In the genomic region with DNA sequence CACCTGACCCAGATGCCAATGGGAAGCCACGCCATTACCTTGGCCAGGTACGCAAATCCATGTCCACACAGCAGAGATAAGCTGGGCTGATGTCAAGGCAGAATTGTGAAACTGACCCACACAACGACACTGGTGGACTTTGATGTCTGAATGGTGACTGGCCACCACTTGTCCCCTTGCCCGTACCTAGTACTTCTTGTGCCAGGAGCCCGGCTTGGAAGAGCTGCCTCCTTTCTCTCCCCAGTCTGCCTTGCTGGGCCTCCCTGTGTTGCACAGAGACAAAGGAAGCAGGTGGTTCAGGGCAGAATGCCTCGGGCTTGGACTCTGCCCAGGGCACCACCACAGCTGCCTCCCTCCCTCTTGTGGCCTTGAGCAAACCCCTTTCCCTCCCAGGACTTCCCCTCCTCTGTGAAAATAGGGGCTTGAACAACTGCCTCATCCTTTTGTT, we compare ENCODE assay signal across 13 cellular contexts. TPM values are rescaled to one million over a fixed set of nuclear protein-coding genes. Genes with fewer than 3 reads are reported as not detected.
DNase-seq lines count a peak whose midpoint lies in the region; ATAC-seq and TF ChIP-seq lines count a peak whose summit lies in the region.
"Had no signal": no experiment of that assay in that cellular context is flagged by ENCODE, and none has a peak within 500 bp of the region (broad histone marks: within the 10 kb centered on the region; RNA-seq: fewer than 3 reads in every experiment).

No MANE protein-coding gene starts in this region.

- DNase-seq in activated T-cell treated with anti-CD3 and anti-CD28 coated beads, Interleukin-2, amount 50 U/mL, for 24 hours = no peak
- no peak for DNase-seq in activated T-cell treated with anti-CD3 and anti-CD28 coated beads, Interleukin-2, amount 50 U/mL, for 4 hours
- DNase-seq in adrenal gland (peak in 6 of 7 donors; percentile 61 to 79 (median 73)), right lobe of liver (peak; percentile 79 to 95 (median 91)), transverse colon (peak; percentile 73)
- DNase-seq in stimulated activated CD4-positive, alpha-beta T cell treated with anti-CD3 and anti-CD28 coated beads, Interleukin-4, amount 100 ng/mL, for 24 hours = no peak
- DNase-seq: RPMI8226, tibial artery had no signal

- H3K4me1 Mint-ChIP-seq in activated T-cell treated with anti-CD3 and anti-CD28 coated beads, Interleukin-2, amount 50 U/mL, for 24 hours (ENCODE audit: low read depth) = peaks cover 42% of the 10 kb centered on the region
- H3K4me1 Mint-ChIP-seq in activated T-cell treated with anti-CD3 and anti-CD28 coated beads, Interleukin-2, amount 50 U/mL, for 4 hours (ENCODE audit: low read depth) = peaks cover 29% of the 10 kb centered on the region

- intact Hi-C loops in adrenal gland (cut with DNase I) = no loop called here
- intact Hi-C loops in right lobe of liver (cut with DNase I) = loop anchor here in 1 of 2 donors (10.0 kb wide), 1 partner anchor 119 kb away; a partner anchor contains a TSS
- intact Hi-C loops in transverse colon (cut with DNase I; ENCODE audit: low total_unique reads) = no loop called here

- H3K4me3 ChIP-seq in adrenal gland = no peak overlapping the region
- peak overlapping the region in 1 of 3 donors; percentile 22 for H3K4me3 ChIP-seq in right lobe of liver
- H3K4me3 ChIP-seq in transverse colon = no peak overlapping the region
- H3K4me3 ChIP-seq: HAP-1, tibial artery had no signal

- H3K27ac ChIP-seq in adrenal gland (peak overlapping the region; percentile 10 to 98 (median 55)), right lobe of liver (peak overlapping the region; percentile 93 to 99 (median 94)), transverse colon (peak overlapping the region; percentile 61 to 76 (median 72))
- H3K27ac ChIP-seq: tibial artery had no signal

- no peaks in the 10 kb centered on the region for H3K9me3 Mint-ChIP-seq in activated T-cell treated with anti-CD3 and anti-CD28 coated beads, Interleukin-2, amount 50 U/mL, for 24 hours
- no peaks in the 10 kb centered on the region for H3K9me3 Mint-ChIP-seq in activated T-cell treated with anti-CD3 and anti-CD28 coated beads, Interleukin-2, amount 50 U/mL, for 4 hours
- H3K9me3 Mint-ChIP-seq: activated naive CD4-positive, alpha-beta T cell treated with anti-CD3 and anti-CD28 coated beads, Interleukin-2, amount 50 U/mL, for 24 hours had no signal

- WGBS in adrenal gland, 4 donors = 33 to 37% (median 35%) methylated on average over 5 to 6 of the region's 6 CpGs; no CpG with 5 or more reads in 1 of the 4 donors
- 50% methylated on average over 1 of the region's 6 CpGs for WGBS in right lobe of liver (ENCODE audit: insufficient coverage, low coverage, low lambda C conversion rate, missing lambda C conversion rate)
- WGBS in transverse colon (ENCODE audit: low coverage in 1 of 2), 2 donors = 46% methylated on average over 6 of the region's 6 CpGs; no CpG with 5 or more reads in 1 of the 2 donors

- H3K27me3 ChIP-seq in adrenal gland = no peaks in the 10 kb centered on the region
- H3K27me3 ChIP-seq in right lobe of liver = no peaks in the 10 kb centered on the region
- no peaks in the 10 kb centered on the region for H3K27me3 ChIP-seq in transverse colon
- H3K27me3 ChIP-seq: tibial artery had no signal

- TF ChIP-seq CTCF in adrenal gland (IDR thresholded peaks at IDR 0.05) (no peak), right lobe of liver (IDR thresholded peaks at IDR 0.05) (no peak), transverse colon (IDR thresholded peaks at IDR 0.05) (peak in 1 of 5 experiments; percentile 33)

- H3K4me1 ChIP-seq in adrenal gland (replicated peaks in 1 of 2) (peaks cover 33 to 45% of the 10 kb centered on the region in 2 donors), right lobe of liver (peaks cover 0 to 81% (median 30%) of the 10 kb centered on the region in 4 donors), transverse colon (peaks cover 24 to 47% (median 41%) of the 10 kb centered on the region in 4 donors)

- H3K36me3 Mint-ChIP-seq in activated T-cell treated with anti-CD3 and anti-CD28 coated beads, Interleukin-2, amount 50 U/mL, for 24 hours (ENCODE audit: low read depth) = peaks cover 81% of the 10 kb centered on the region
- H3K36me3 Mint-ChIP-seq in activated T-cell treated with anti-CD3 and anti-CD28 coated beads, Interleukin-2, amount 50 U/mL, for 4 hours (ENCODE audit: insufficient read depth) = peaks cover 31% of the 10 kb centered on the region

- no peak for ATAC-seq in activated T-cell treated with anti-CD3 and anti-CD28 coated beads, Interleukin-2, amount 50 U/mL, for 4 hours
- ATAC-seq in right lobe of liver (peak; percentile 9 to 62 (median 26)), HG02678 (IDR thresholded peaks at IDR 0.05; ENCODE audit: unreplicated experiment) (no peak), GM18873 (IDR thresholded peaks at IDR 0.05; ENCODE audit: low FRiP score, unreplicated experiment) (no peak)

- peak overlapping the region; percentile 33 for H3K27ac Mint-ChIP-seq in activated T-cell treated with anti-CD3 and anti-CD28 coated beads, Interleukin-2, amount 50 U/mL, for 24 hours

- H3K9me3 ChIP-seq in adrenal gland (replicated peaks in 1 of 3) (no peaks in the 10 kb centered on the region), right lobe of liver (no peaks in the 10 kb centered on the region), transverse colon (no peaks in the 10 kb centered on the region)
- H3K9me3 ChIP-seq: HAP-1, tibial artery had no signal

- TF ChIP-seq POLR2A in adrenal gland (IDR thresholded peaks at IDR 0.05) (no peak), right lobe of liver (IDR thresholded peaks at IDR 0.05) (peak; percentile 78), transverse colon (IDR thresholded peaks at IDR 0.05) (peak; percentile 24)

- no peak overlapping the region for H3K4me3 Mint-ChIP-seq in activated T-cell treated with anti-CD3 and anti-CD28 coated beads, Interleukin-2, amount 50 U/mL, for 24 hours
- H3K4me3 Mint-ChIP-seq in activated T-cell treated with anti-CD3 and anti-CD28 coated beads, Interleukin-2, amount 50 U/mL, for 4 hours = no peak overlapping the region
- H3K4me3 Mint-ChIP-seq: activated naive CD4-positive, alpha-beta T cell treated with anti-CD3 and anti-CD28 coated beads, Interleukin-2, amount 50 U/mL, for 24 hours had no signal

- in situ Hi-C loops in transverse colon (cut with MboI; ENCODE audit: low pct_ligation_motif_present in 1 of 4, low pct_unique_long_range_greater_than_20kb in 1 of 4, low sequenced_read_pairs in 3 of 4) = loop anchor here in 1 of 4 donors (25.0 kb wide), 1 partner anchor 142 kb away; no protein-coding TSS in a partner anchor

- H3K27me3 Mint-ChIP-seq in activated T-cell treated with anti-CD3 and anti-CD28 coated beads, Interleukin-2, amount 50 U/mL, for 24 hours = no peaks in the 10 kb centered on the region
- no peaks in the 10 kb centered on the region for H3K27me3 Mint-ChIP-seq in activated T-cell treated with anti-CD3 and anti-CD28 coated beads, Interleukin-2, amount 50 U/mL, for 4 hours (ENCODE audit: low read depth)
- H3K27me3 Mint-ChIP-seq: activated naive CD4-positive, alpha-beta T cell treated with anti-CD3 and anti-CD28 coated beads, Interleukin-2, amount 50 U/mL, for 24 hours had no signal

- H3K36me3 ChIP-seq in adrenal gland (replicated peaks in 1 of 2) = peaks cover 0 to 78% of the 10 kb centered on the region in 2 donors
- peaks cover 14 to 59% (median 37%) of the 10 kb centered on the region in 4 donors for H3K36me3 ChIP-seq in right lobe of liver
- peaks cover 0 to 43% (median 24%) of the 10 kb centered on the region in 4 donors for H3K36me3 ChIP-seq in transverse colon

- TF ChIP-seq EP300 in transverse colon (IDR thresholded peaks at IDR 0.05; ENCODE audit: low read depth) = no peak

RNA-seq across cellular contexts. Expression of a gene that starts 23.3 kb away (rescaled TPM):
- 100 to 1,000 TPM; 123 to 132 (median 123) TPM for total RNA-seq in activated T-cell treated with anti-CD3 and anti-CD28 coated beads, Interleukin-2, amount 50 U/mL, for 4 hours
- total RNA-seq in adrenal gland (100 to 1,000 TPM in 4 of 8 donors, 10 to 100 TPM in 4; 82.5 to 147 (median 101) TPM), right lobe of liver (10 to 100 TPM; 27.2 to 67.2 (median 30.5) TPM), transverse colon (100 to 1,000 TPM; 109 to 434 (median 164) TPM)
- polyA plus RNA-seq in adrenal gland = 100 to 1,000 TPM in 2 of 3 donors, 10 to 100 TPM in 1; 69.5 to 104 (median 101) TPM

RNA-seq across cellular contexts. Expression of a gene that starts 36.2 kb away (rescaled TPM):
- total RNA-seq in activated T-cell treated with anti-CD3 and anti-CD28 coated beads, Interleukin-2, amount 50 U/mL, for 4 hours = 10 to 100 TPM; 13.9 to 16.3 (median 15.6) TPM
- total RNA-seq in adrenal gland (10 to 100 TPM; 11.4 to 60.6 (median 25.5) TPM), right lobe of liver (10 to 100 TPM; 21.2 to 81.5 (median 53.3) TPM), transverse colon (10 to 100 TPM; 25.5 to 35.5 (median 32.5) TPM)
- polyA plus RNA-seq in adrenal gland = 10 to 100 TPM; 13.6 to 14.1 (median 13.9) TPM

RNA-seq across cellular contexts. Expression of a gene that starts 37.1 kb away (rescaled TPM):
- total RNA-seq in activated T-cell treated with anti-CD3 and anti-CD28 coated beads, Interleukin-2, amount 50 U/mL, for 4 hours = 10 to 100 TPM in 1 of 3 donors, 1 to 10 TPM in 2; 9.5 to 11.2 (median 9.7) TPM
- total RNA-seq in adrenal gland (10 to 100 TPM in 6 of 8 donors, 1 to 10 TPM in 2; 8.0 to 20.7 (median 12.2) TPM), right lobe of liver (1 to 10 TPM; 3.9 to 6.8 (median 5.7) TPM), transverse colon (10 to 100 TPM in 3 of 4 donors, under 1 TPM in 1; 0.60 to 23.2 (median 14.0) TPM)
- 10 to 100 TPM in 2 of 3 donors, 1 to 10 TPM in 1; 6.6 to 12.8 (median 10.8) TPM for polyA plus RNA-seq in adrenal gland

RNA-seq across cellular contexts. Expression of a gene that starts 45.1 kb away (rescaled TPM):
- total RNA-seq in activated T-cell treated with anti-CD3 and anti-CD28 coated beads, Interleukin-2, amount 50 U/mL, for 4 hours = not detected
- total RNA-seq in adrenal gland = 10 to 100 TPM in 1 of 8 donors, 1 to 10 TPM in 4, not detected in 3; 1.0 to 48.2 (median 1.2) TPM
- 1 to 10 TPM in 2 of 3 donors, under 1 TPM in 1; 0.37 to 1.9 (median 1.7) TPM for polyA plus RNA-seq in adrenal gland
- total RNA-seq in right lobe of liver = 10 to 100 TPM in 4 of 6 experiments, 1 to 10 TPM in 2; 2.7 to 81.8 (median 18.1) TPM
- 100 to 1,000 TPM in 1 of 4 donors, 10 to 100 TPM in 2, 1 to 10 TPM in 1; 8.6 to 115 (median 37.3) TPM for total RNA-seq in transverse colon
- total RNA-seq: M059J had no signal

RNA-seq across cellular contexts. Expression of a gene that starts 55.9 kb away (rescaled TPM):
- 10 to 100 TPM; 71.0 to 72.7 (median 71.6) TPM for total RNA-seq in activated T-cell treated with anti-CD3 and anti-CD28 coated beads, Interleukin-2, amount 50 U/mL, for 4 hours
- 1,000 to 10,000 TPM in 4 of 8 donors, 100 to 1,000 TPM in 4; 199 to 1,914 (median 666) TPM for total RNA-seq in adrenal gland
- polyA plus RNA-seq in adrenal gland = 100 to 1,000 TPM in 2 of 3 donors, 1 to 10 TPM in 1; 5.5 to 924 (median 522) TPM
- 100 to 1,000 TPM in 2 of 6 experiments, 10 to 100 TPM in 4; 13.5 to 192 (median 17.7) TPM for total RNA-seq in right lobe of liver
- 100 to 1,000 TPM in 3 of 4 donors, 10 to 100 TPM in 1; 97.3 to 178 (median 149) TPM for total RNA-seq in transverse colon

Comparison
In these comparisons a context has a peak if more than half of its experiments do, and no peak if none do; other contexts are left out.
1. DNase-seq: peak in adrenal gland (6 of 7), right lobe of liver (3 of 3) and transverse colon (single experiment); none in activated T-cell treated with anti-CD3 and anti-CD28 coated beads, Interleukin-2, amount 50 U/mL, for 24 hours (single experiment), activated T-cell treated with anti-CD3 and anti-CD28 coated beads, Interleukin-2, amount 50 U/mL, for 4 hours (single experiment) and stimulated activated CD4-positive, alpha-beta T cell treated with anti-CD3 and anti-CD28 coated beads, Interleukin-4, amount 100 ng/mL, for 24 hours (single experiment).
2. ATAC-seq: peak in right lobe of liver (4 of 4); none in activated T-cell treated with anti-CD3 and anti-CD28 coated beads, Interleukin-2, amount 50 U/mL, for 4 hours (0 of 2), HG02678 (single experiment) and GM18873 (single experiment).
3. POLR2A ChIP-seq: peak in right lobe of liver (single experiment) and transverse colon (single experiment); none in adrenal gland (0 of 2).
4. Peak in every context shown above with its lines, with median percentiles within 50 percentile points of each other: H3K27ac ChIP-seq.